ENCODE assay signal across 23 cellular contexts in the genomic region with DNA sequence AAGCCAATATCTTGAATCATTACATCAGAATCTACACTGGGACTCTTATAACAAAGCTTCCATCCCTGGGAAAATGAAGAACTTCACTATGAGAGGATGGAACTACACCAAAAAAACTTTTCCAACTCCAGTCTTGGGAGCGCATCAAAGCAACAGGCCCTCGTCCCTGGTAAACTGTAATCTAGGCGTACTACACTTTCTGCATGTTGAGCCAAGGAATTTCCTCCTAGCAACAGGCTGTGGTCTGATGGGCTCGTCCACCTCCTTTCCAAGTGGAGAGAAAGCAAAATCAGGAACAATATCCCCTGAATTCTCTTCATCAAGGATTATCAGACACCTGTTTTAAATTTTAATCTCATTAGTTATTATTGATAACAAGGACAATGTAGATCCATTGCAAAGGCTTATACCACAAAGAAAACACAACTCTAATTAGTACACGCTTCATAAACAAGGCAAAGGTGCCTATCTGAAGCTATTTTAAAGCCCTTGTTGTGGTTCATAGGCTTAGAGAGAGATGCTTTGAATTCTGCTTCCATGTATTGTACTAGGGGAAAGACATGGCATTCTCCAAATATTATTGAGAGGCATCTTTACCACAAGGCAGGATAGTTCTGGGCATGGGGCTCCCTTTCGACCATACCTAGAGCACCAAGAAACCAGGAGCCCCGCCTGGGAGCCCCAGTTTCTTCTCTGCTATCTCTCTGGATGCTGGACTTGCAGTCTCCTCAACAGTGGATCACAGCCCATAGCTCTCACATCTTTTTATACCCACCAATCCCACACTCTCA.
DNase-seq lines count a peak whose midpoint lies in the region; ATAC-seq and TF ChIP-seq lines count a peak whose summit lies in the region.
"Had no signal": no experiment of that assay in that cellular context is flagged by ENCODE, and none has a peak within 500 bp of the region (broad histone marks: within the 10 kb centered on the region; RNA-seq: fewer than 3 reads in every experiment).

No MANE protein-coding gene starts in this region.

- no peak overlapping the region for H3K4me3 ChIP-seq in PC-3 (ENCODE audit: low read length)
- no peak overlapping the region for H3K4me3 ChIP-seq in subcutaneous abdominal adipose tissue (ENCODE audit: low read depth in 1 of 5, low read length in 5 of 5)
- H3K4me3 ChIP-seq: K562, prostate gland had no signal

- CTCF ChIA-PET in PC-3 (lab: Charles Lee): no interaction called here
- CTCF ChIA-PET in activated naive CD4-positive, alpha-beta T cell treated with anti-CD3 and anti-CD28 coated beads, Interleukin-2, amount 10 ng/mL, durations not matched to agents 7 days and 5 days (lab: Charles Lee): interaction anchor here (1.2 kb wide), 1 partner anchor 9 kb away, joined by 3 read pairs; no protein-coding TSS in a partner anchor

- H3K4me1 ChIP-seq in PC-3 (ENCODE audit: insufficient read depth, low read length) (peaks cover 62% of the 10 kb centered on the region), subcutaneous abdominal adipose tissue (ENCODE audit: control insufficient read depth in 5 of 5, insufficient read depth in 5 of 5, low read length in 5 of 5) (peaks cover 2 to 41% (median 32%) of the 10 kb centered on the region in 5 donors)
- H3K4me1 ChIP-seq: prostate gland had no signal

- peaks cover 2% of the 10 kb centered on the region for H3K36me3 Mint-ChIP-seq in chondrocyte (ENCODE audit: low read depth)
- H3K36me3 Mint-ChIP-seq in activated naive CD4-positive, alpha-beta T cell treated with anti-CD3 and anti-CD28 coated beads, Interleukin-2, amount 10 ng/mL, durations not matched to agents 7 days and 5 days: no peaks in the 10 kb centered on the region
- H3K36me3 Mint-ChIP-seq: activated CD4-positive, alpha-beta memory T cell treated with anti-CD3 and anti-CD28 coated beads for 36 hours; natural killer cell treated with Interleukin-12 subunit alpha and Interleukin-12 subunit beta and Interleukin-15 and Interleukin-18, amount 100 ng/mL, for 72 hours; stimulated activated naive B cell treated with anti-CD40 and anti-IgM and Interleukin-4, amounts not matched to agents 10 μg/mL and 1 μg/mL and 100 μg/mL, for 72 hours had no signal

- no peaks in the 10 kb centered on the region for H3K9me3 Mint-ChIP-seq in chondrocyte (ENCODE audit: low read depth)
- H3K9me3 Mint-ChIP-seq in activated naive CD4-positive, alpha-beta T cell treated with anti-CD3 and anti-CD28 coated beads, Interleukin-2, amount 10 ng/mL, durations not matched to agents 7 days and 5 days: no peaks in the 10 kb centered on the region
- H3K9me3 Mint-ChIP-seq: activated CD4-positive, alpha-beta memory T cell treated with anti-CD3 and anti-CD28 coated beads for 36 hours; activated T-cell treated with anti-CD3 and anti-CD28 coated beads, Interleukin-2, amount 50 U/mL, for 24 hours had no signal

- H3K36me3 ChIP-seq in PC-3 (ENCODE audit: low read depth, low read length): no peaks in the 10 kb centered on the region
- H3K36me3 ChIP-seq in subcutaneous abdominal adipose tissue (ENCODE audit: control insufficient read depth in 5 of 5, insufficient read depth in 5 of 5, low read length in 5 of 5): no peaks in the 10 kb centered on the region
- H3K36me3 ChIP-seq: prostate gland had no signal

- no peak for TF ChIP-seq CTCF in PC-3 (conservative IDR thresholded peaks at IDR 0.05; ENCODE audit: low read depth, low read length)
- TF ChIP-seq CTCF in chondrocyte (IDR thresholded peaks at IDR 0.05): no peak
- TF ChIP-seq CTCF in GM10266 (IDR thresholded peaks at IDR 0.05; ENCODE audit: control insufficient read depth, insufficient read depth, low read depth, missing control alignments): no peak

- peaks cover 65% of the 10 kb centered on the region for H3K79me2 ChIP-seq in PC-3 (ENCODE audit: low read length)

- H3K27ac ChIP-seq in PC-3 (ENCODE audit: low read length): peak overlapping the region; percentile 66; the same call in 1 of the 2 replicates
- H3K27ac ChIP-seq in subcutaneous abdominal adipose tissue (ENCODE audit: low read depth, low read length): peak overlapping the region; percentile 38
- H3K27ac ChIP-seq: prostate gland had no signal

- no peak overlapping the region for H3K4me2 ChIP-seq in PC-3 (ENCODE audit: low read length)

- H3K27me3 ChIP-seq in PC-3 (ENCODE audit: low read length) (no peaks in the 10 kb centered on the region), subcutaneous abdominal adipose tissue (ENCODE audit: control insufficient read depth in 5 of 5, insufficient read depth in 4 of 5, low read length in 5 of 5) (no peaks in the 10 kb centered on the region)

- BruUV-seq in PC-3 (replicated peaks; lab: Mats Ljungman, UMichigan): no TSS peak

- no peaks in the 10 kb centered on the region for H3K27me3 Mint-ChIP-seq in chondrocyte (ENCODE audit: low read depth)
- H3K27me3 Mint-ChIP-seq in activated naive CD4-positive, alpha-beta T cell treated with anti-CD3 and anti-CD28 coated beads, Interleukin-2, amount 10 ng/mL, durations not matched to agents 7 days and 5 days: no peaks in the 10 kb centered on the region
- H3K27me3 Mint-ChIP-seq: stimulated activated naive B cell treated with anti-CD40 and anti-IgM and Interleukin-4, amounts not matched to agents 10 μg/mL and 1 μg/mL and 100 μg/mL, for 72 hours had no signal

- peaks cover 4% of the 10 kb centered on the region for H3F3A ChIP-seq in PC-3 (ENCODE audit: low read length, unreplicated experiment)

- H3K9ac ChIP-seq in PC-3 (ENCODE audit: low read length): no peak overlapping the region
- H3K9ac ChIP-seq in subcutaneous abdominal adipose tissue (ENCODE audit: low read length in 5 of 5): no peak overlapping the region

- no peak overlapping the region for H2AFZ ChIP-seq in PC-3 (ENCODE audit: low read length)

- DNase-seq in PC-3 (no peak), chondrocyte (ENCODE audit: low spot score) (no peak), kidney tubule cell (ENCODE audit: low spot score) (peak; percentile 54), GM10266 (ENCODE audit: extremely low spot score) (no peak)
- DNase-seq in activated naive CD4-positive, alpha-beta T cell treated with anti-CD3 and anti-CD28 coated beads, Interleukin-2, amount 10 ng/mL, durations not matched to agents 7 days and 5 days: no peak
- DNase-seq: activated CD4-positive, alpha-beta memory T cell treated with anti-CD3 and anti-CD28 coated beads for 36 hours; activated naive CD4-positive, alpha-beta T cell treated with anti-CD3 and anti-CD28 coated beads for 36 hours; activated T-cell treated with anti-CD3 and anti-CD28 coated beads, Interleukin-2, amount 50 U/mL, for 24 hours; AML-193; HCEC 1CT; mammary epithelial cell; MV-4-11; NCI-H187 treated with DMSO at 0.1 percent for 48 hours; NK-92 treated with Interleukin-12 subunit alpha and Interleukin-12 subunit beta, amount 100 ng/mL, for 24 hours; RPMI8226; stimulated activated CD4-positive, alpha-beta T cell treated with anti-CD3 and anti-CD28 coated beads, Interleukin-15, amount 100 ng/mL, for 24 hours; stimulated activated naive B cell treated with anti-CD40 and anti-IgM and Interleukin-4, amounts not matched to agents 10 μg/mL and 1 μg/mL and 100 μg/mL, for 72 hours had no signal

- H3K9me2 ChIP-seq in PC-3 (replicated peaks; ENCODE audit: low read length): no peaks in the 10 kb centered on the region; the same call in 1 of the 2 replicates

- H4K20me1 ChIP-seq in PC-3 (ENCODE audit: low read length): no peaks in the 10 kb centered on the region

- H3K4me1 Mint-ChIP-seq in chondrocyte (ENCODE audit: low read depth): peaks cover 69% of the 10 kb centered on the region
- no peaks in the 10 kb centered on the region for H3K4me1 Mint-ChIP-seq in activated naive CD4-positive, alpha-beta T cell treated with anti-CD3 and anti-CD28 coated beads, Interleukin-2, amount 10 ng/mL, durations not matched to agents 7 days and 5 days
- H3K4me1 Mint-ChIP-seq: stimulated activated naive B cell treated with anti-CD40 and anti-IgM and Interleukin-4, amounts not matched to agents 10 μg/mL and 1 μg/mL and 100 μg/mL, for 72 hours had no signal

- intact Hi-C loops in PC-3 (cut with micrococcal nuclease): no loop called here

- POLR2A ChIA-PET in PC-3 (lab: Charles Lee; ENCODE audit: unreplicated experiment): no interaction called here

- no peaks in the 10 kb centered on the region for H3K9me3 ChIP-seq in PC-3 (ENCODE audit: low read length)
- H3K9me3 ChIP-seq in subcutaneous abdominal adipose tissue (ENCODE audit: control insufficient read depth in 5 of 5, low read length in 5 of 5): no peaks in the 10 kb centered on the region
- H3K9me3 ChIP-seq: prostate gland had no signal

- H3K27ac Mint-ChIP-seq in chondrocyte (ENCODE audit: unreplicated experiment): peak overlapping the region; percentile 90
- no peak overlapping the region for H3K27ac Mint-ChIP-seq in activated naive CD4-positive, alpha-beta T cell treated with anti-CD3 and anti-CD28 coated beads, Interleukin-2, amount 10 ng/mL, durations not matched to agents 7 days and 5 days
- H3K27ac Mint-ChIP-seq: activated CD4-positive, alpha-beta memory T cell treated with anti-CD3 and anti-CD28 coated beads for 36 hours; activated naive CD4-positive, alpha-beta T cell treated with anti-CD3 and anti-CD28 coated beads for 36 hours; activated T-cell treated with anti-CD3 and anti-CD28 coated beads, Interleukin-2, amount 50 U/mL, for 24 hours; natural killer cell treated with Interleukin-12 subunit alpha and Interleukin-12 subunit beta and Interleukin-15 and Interleukin-18, amount 100 ng/mL, for 72 hours; stimulated activated naive B cell treated with anti-CD40 and anti-IgM and Interleukin-4, amounts not matched to agents 10 μg/mL and 1 μg/mL and 100 μg/mL, for 72 hours had no signal

- H3K4me3 Mint-ChIP-seq in chondrocyte (ENCODE audit: unreplicated experiment): no peak overlapping the region
- H3K4me3 Mint-ChIP-seq in activated naive CD4-positive, alpha-beta T cell treated with anti-CD3 and anti-CD28 coated beads, Interleukin-2, amount 10 ng/mL, durations not matched to agents 7 days and 5 days: no peak overlapping the region
- H3K4me3 Mint-ChIP-seq: activated CD4-positive, alpha-beta memory T cell treated with anti-CD3 and anti-CD28 coated beads for 36 hours; activated naive CD4-positive, alpha-beta T cell treated with anti-CD3 and anti-CD28 coated beads for 36 hours; activated T-cell treated with anti-CD3 and anti-CD28 coated beads, Interleukin-2, amount 50 U/mL, for 24 hours; natural killer cell treated with Interleukin-12 subunit alpha and Interleukin-12 subunit beta and Interleukin-15 and Interleukin-18, amount 100 ng/mL, for 72 hours; stimulated activated naive B cell treated with anti-CD40 and anti-IgM and Interleukin-4, amounts not matched to agents 10 μg/mL and 1 μg/mL and 100 μg/mL, for 72 hours had no signal

- ATAC-seq in PC-3 (no peak), HG03097 (IDR thresholded peaks at IDR 0.05; ENCODE audit: low FRiP score, unreplicated experiment) (no peak), GM21423 (IDR thresholded peaks at IDR 0.05; ENCODE audit: unreplicated experiment) (no peak)
- ATAC-seq: K562; natural killer cell treated with Interleukin-12 subunit alpha and Interleukin-12 subunit beta and Interleukin-15 and Interleukin-18, amount 100 ng/mL, for 72 hours; stimulated activated naive B cell treated with anti-CD40 and anti-IgM and Interleukin-4, amounts not matched to agents 10 μg/mL and 1 μg/mL and 100 μg/mL, for 72 hours had no signal
